In the genomic region with DNA sequence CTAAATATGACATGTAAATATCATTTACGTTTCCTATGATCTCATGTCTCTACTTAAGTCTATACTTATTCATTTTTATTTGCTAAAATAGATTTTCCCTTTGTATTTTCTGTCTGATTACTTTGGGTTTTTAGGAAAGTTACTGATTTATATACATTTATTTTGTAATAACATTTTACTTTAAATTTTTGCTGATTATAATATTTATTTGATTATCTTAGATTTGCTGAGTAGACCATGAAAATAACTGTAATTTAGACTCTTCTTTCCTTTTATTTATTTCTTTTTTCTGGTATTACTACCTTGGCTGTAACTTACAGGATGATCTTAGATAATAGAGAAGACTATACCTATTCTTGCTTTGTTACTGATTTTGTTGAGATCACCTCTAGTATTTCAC, we compare ENCODE assay signal across 7 cellular contexts.
"Had no signal": no experiment of that assay in that cellular context is flagged by ENCODE, and none has a peak within 500 bp of the region (broad histone marks: within the 10 kb centered on the region; RNA-seq: fewer than 3 reads in every experiment).

No MANE protein-coding gene starts in this region.

- ATAC-seq: GM23338, HepG2 had no signal

- H3K4me3 ChIP-seq: GM23338 had no signal

- FAIRE-seq: H1, H54, HepG2 had no signal

- H3K27ac ChIP-seq: HL-60 had no signal

- DNase-seq: H9, HCEC 1CT had no signal
